12 cellular contexts compared by ENCODE assay signal in the genomic region with DNA sequence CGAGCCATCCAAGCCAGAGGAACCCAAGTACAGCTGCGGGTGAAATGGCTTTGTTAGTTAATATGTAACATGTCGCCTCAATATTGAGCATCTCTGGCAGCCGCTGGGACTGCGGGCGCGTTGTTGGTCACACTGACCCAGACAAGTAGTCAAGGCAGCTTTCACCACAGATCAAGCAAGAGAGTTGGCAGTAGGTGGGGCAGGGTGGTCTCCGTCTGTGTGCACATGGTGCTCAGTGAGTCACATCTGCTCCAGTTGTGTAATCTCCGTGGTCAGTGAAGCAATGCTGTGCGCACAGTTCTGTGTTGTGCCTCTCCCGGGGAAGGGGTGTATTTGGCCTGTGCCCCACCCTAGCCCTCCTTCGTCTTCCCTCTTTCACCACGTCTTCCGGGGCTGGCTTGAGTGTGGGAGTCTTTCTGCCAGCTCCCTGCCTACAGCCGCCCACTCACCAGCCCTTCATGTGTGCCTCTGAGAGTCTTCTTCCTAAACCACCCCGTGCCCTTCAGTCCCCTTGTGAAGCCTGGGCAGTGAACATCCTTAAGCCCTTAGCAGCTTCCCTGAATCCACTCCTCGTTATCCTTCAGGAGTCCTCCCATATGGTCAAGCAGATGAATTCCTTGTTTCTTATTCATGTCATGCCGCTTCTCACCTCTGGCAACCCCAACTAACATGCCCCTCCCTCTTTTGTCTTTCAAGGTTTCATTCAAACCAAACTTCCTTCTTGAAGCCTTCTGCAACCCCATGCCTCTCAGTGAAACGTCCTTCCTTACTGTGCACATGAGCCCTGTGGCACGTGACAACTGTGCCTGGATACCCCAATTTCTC.
A peak's percentile ranks its signal among the peaks of the same experiment; 100 is the strongest.
DNase-seq lines count a peak whose midpoint lies in the region; ATAC-seq, FAIRE-seq and TF ChIP-seq lines count a peak whose summit lies in the region.
"Had no signal": no experiment of that assay in that cellular context is flagged by ENCODE, and none has a peak within 500 bp of the region (broad histone marks: within the 10 kb centered on the region; RNA-seq: fewer than 3 reads in every experiment).

No MANE protein-coding gene starts in this region.

- no peak overlapping the region for H3K9ac ChIP-seq in GM12878 (ENCODE audit: control insufficient read depth, insufficient read depth, low read length)

- CTCF ChIA-PET in GM12878 (lab: Yijun Ruan, JAX): no interaction called here

- H3K9me3 Mint-ChIP-seq in activated T-cell treated with anti-CD3 and anti-CD28 coated beads, Interleukin-2, amount 50 U/mL, for 72 hours: no peaks in the 10 kb centered on the region
- H3K9me3 Mint-ChIP-seq in activated T-cell treated with anti-CD3 and anti-CD28 coated beads, Interleukin-2, amount 50 U/mL, for 24 hours: no peaks in the 10 kb centered on the region
- H3K9me3 Mint-ChIP-seq: WTC11 had no signal

- H2AFZ ChIP-seq in GM12878 (ENCODE audit: control insufficient read depth, low read depth, low read length): no peak overlapping the region

- BruUV-seq in GM12878 (replicated peaks; lab: Mats Ljungman, UMichigan): no TSS peak

- H3K36me3 ChIP-seq in GM12878 (ENCODE audit: control insufficient read depth in 2 of 2, insufficient read depth in 2 of 2, low read length in 1 of 2): no peaks in the 10 kb centered on the region
- no peaks in the 10 kb centered on the region for H3K36me3 ChIP-seq in lower lobe of right lung
- H3K36me3 ChIP-seq in vagina: no peaks in the 10 kb centered on the region

- no peaks in the 10 kb centered on the region for H3K36me3 Mint-ChIP-seq in activated T-cell treated with anti-CD3 and anti-CD28 coated beads, Interleukin-2, amount 50 U/mL, for 72 hours (ENCODE audit: insufficient read depth in 2 of 2)
- no peaks in the 10 kb centered on the region for H3K36me3 Mint-ChIP-seq in activated T-cell treated with anti-CD3 and anti-CD28 coated beads, Interleukin-2, amount 50 U/mL, for 24 hours (ENCODE audit: low read depth)
- H3K36me3 Mint-ChIP-seq: WTC11 had no signal

- POLR2A ChIA-PET in GM12878 (lab: Charles Lee): no interaction called here

- RAD21 ChIA-PET in GM12878 (lab: Charles Lee; ENCODE audit: unreplicated experiment): no interaction called here

- no peaks in the 10 kb centered on the region for H3K79me2 ChIP-seq in GM12878 (ENCODE audit: control insufficient read depth, insufficient read depth, low read length)

- intact Hi-C loops in GM12878 (cut with micrococcal nuclease; ENCODE audit: unreplicated experiment): loop anchor here (10.0 kb wide), 1 partner anchor 290 kb away; no protein-coding TSS in a partner anchor
- intact Hi-C loops in lower lobe of right lung (cut with DNase I): no loop called here
- intact Hi-C loops in vagina (cut with DNase I): loop anchor here (10.0 kb wide), 1 partner anchor 290 kb away; no protein-coding TSS in a partner anchor

- TF ChIP-seq CTCF in GM12878 (IDR thresholded peaks at IDR 0.05 in 2 of 3, conservative IDR thresholded peaks at IDR 0.05 in 1 of 3; ENCODE audit: control insufficient read depth in 2 of 3, extremely low read depth in 1 of 3, insufficient read depth in 1 of 3, low read depth in 3 of 3, low read length in 3 of 3) (no peak), lower lobe of right lung (IDR thresholded peaks at IDR 0.05) (no peak), vagina (IDR thresholded peaks at IDR 0.05) (no peak)

- SMC1A ChIA-PET in GM12878 (lab: Charles Lee; ENCODE audit: uncharacterized antibody, unreplicated experiment): no interaction called here

- WGBS in GM12878 (ENCODE audit: insufficient coverage, insufficient replicate concordance, low lambda C conversion rate, missing lambda C conversion rate): 55% methylated on average over 20 of the region's 20 CpGs

- H3K27me3 Mint-ChIP-seq in activated T-cell treated with anti-CD3 and anti-CD28 coated beads, Interleukin-2, amount 50 U/mL, for 72 hours (ENCODE audit: low read depth): peaks cover 10% of the 10 kb centered on the region
- H3K27me3 Mint-ChIP-seq in activated T-cell treated with anti-CD3 and anti-CD28 coated beads, Interleukin-2, amount 50 U/mL, for 24 hours: no peaks in the 10 kb centered on the region

- H4K20me1 ChIP-seq in GM12878 (ENCODE audit: control insufficient read depth, insufficient read depth): no peaks in the 10 kb centered on the region

- H3K27me3 ChIP-seq in GM12878 (replicated peaks in 1 of 2; ENCODE audit: control insufficient read depth in 2 of 2, insufficient read depth in 2 of 2, low read length in 1 of 2) (no peaks in the 10 kb centered on the region), lower lobe of right lung (ENCODE audit: low read depth) (no peaks in the 10 kb centered on the region), vagina (no peaks in the 10 kb centered on the region)

- no peak for TF ChIP-seq EP300 in GM12878 (IDR thresholded peaks at IDR 0.05; ENCODE audit: borderline replicate concordance in 1 of 2, control insufficient read depth in 1 of 2, low read depth in 2 of 2, low read length in 2 of 2)

- DNase-seq in activated T-cell treated with anti-CD3 and anti-CD28 coated beads, Interleukin-2, amount 50 U/mL, for 72 hours: peak in 1 of 2 donors; percentile 4
- DNase-seq in activated T-cell treated with anti-CD3 and anti-CD28 coated beads, Interleukin-2, amount 50 U/mL, for 24 hours: no peak
- DNase-seq in GM12878 (ENCODE audit: low read depth, low spot score) (no peak), lower lobe of right lung (peak; percentile 83), vagina (ENCODE audit: extremely low spot score in 2 of 2) (no peak), T1000 (lab: John Stamatoyannopoulos, UW) (no peak), HUDEP-2 (lab: John Stamatoyannopoulos, UW; ENCODE audit: unreplicated experiment in 76 of 76) (no peak)
- DNase-seq: NCI-H510A had no signal

- H3K4me1 ChIP-seq in GM12878 (ENCODE audit: control insufficient read depth, insufficient read depth, low read length) (peaks cover 43% of the 10 kb centered on the region), lower lobe of right lung (peaks cover 27% of the 10 kb centered on the region), vagina (peaks cover 32% of the 10 kb centered on the region)
- H3K4me1 ChIP-seq: A549 had no signal

- in situ Hi-C loops in GM12878 (cut with MboI): no loop called here

- H3K4me2 ChIP-seq in GM12878 (ENCODE audit: control insufficient read depth, insufficient read depth): 0 out of 2 replicates have a peak overlapping the region, but pooled peaks have one; percentile 13
- H3K4me2 ChIP-seq: A549 had no signal

- H3K4me1 Mint-ChIP-seq in activated T-cell treated with anti-CD3 and anti-CD28 coated beads, Interleukin-2, amount 50 U/mL, for 72 hours (ENCODE audit: low read depth): peaks cover 21% of the 10 kb centered on the region
- H3K4me1 Mint-ChIP-seq in activated T-cell treated with anti-CD3 and anti-CD28 coated beads, Interleukin-2, amount 50 U/mL, for 24 hours (ENCODE audit: low read depth): peaks cover 16% of the 10 kb centered on the region

- H3K4me3 Mint-ChIP-seq in activated T-cell treated with anti-CD3 and anti-CD28 coated beads, Interleukin-2, amount 50 U/mL, for 72 hours: no peak overlapping the region
- H3K4me3 Mint-ChIP-seq in activated T-cell treated with anti-CD3 and anti-CD28 coated beads, Interleukin-2, amount 50 U/mL, for 24 hours: no peak overlapping the region
- H3K4me3 Mint-ChIP-seq: WTC11 had no signal

- peak; percentile 39 to 59 for ATAC-seq in activated T-cell treated with anti-CD3 and anti-CD28 coated beads, Interleukin-2, amount 50 U/mL, for 72 hours (replicated peaks in 1 of 2)
- ATAC-seq in GM12878: no peak
- ATAC-seq in lower lobe of right lung: peak; percentile 82 to 86
- no peak for ATAC-seq in HG03442 (IDR thresholded peaks at IDR 0.05; ENCODE audit: unreplicated experiment)
- ATAC-seq: A549, WTC11 had no signal

- FAIRE-seq in GM12878 (lab: Jason Lieb, UNC): no peak
- FAIRE-seq: A549, GM12891 had no signal

- TF ChIP-seq POLR2A in GM12878 (IDR thresholded peaks at IDR 0.05; ENCODE audit: low read depth, low read length): no peak
- TF ChIP-seq POLR2A in vagina (IDR thresholded peaks at IDR 0.05): no peak

- no peak for TF ChIP-seq RAD21 in GM12878 (IDR thresholded peaks at IDR 0.05; ENCODE audit: insufficient read depth, low read depth, low read length)

- H3K27ac Mint-ChIP-seq in activated T-cell treated with anti-CD3 and anti-CD28 coated beads, Interleukin-2, amount 50 U/mL, for 72 hours: no peak overlapping the region
- no peak overlapping the region for H3K27ac Mint-ChIP-seq in activated T-cell treated with anti-CD3 and anti-CD28 coated beads, Interleukin-2, amount 50 U/mL, for 24 hours
- H3K27ac Mint-ChIP-seq: WTC11 had no signal

- no peak overlapping the region for H3K27ac ChIP-seq in GM12878 (ENCODE audit: control insufficient read depth, insufficient read depth)
- H3K27ac ChIP-seq in lower lobe of right lung: peak overlapping the region; percentile 18
- peak overlapping the region; percentile 47 for H3K27ac ChIP-seq in vagina
- H3K27ac ChIP-seq: A549 had no signal

- H3K9me3 ChIP-seq in GM12878 (replicated peaks; ENCODE audit: control insufficient read depth, insufficient read depth, low read length): no peaks in the 10 kb centered on the region
- no peaks in the 10 kb centered on the region for H3K9me3 ChIP-seq in lower lobe of right lung
- H3K9me3 ChIP-seq in vagina: no peaks in the 10 kb centered on the region
- H3K9me3 ChIP-seq: A549 had no signal

- no peak overlapping the region for H3K4me3 ChIP-seq in GM12878
- H3K4me3 ChIP-seq in lower lobe of right lung: no peak overlapping the region
- H3K4me3 ChIP-seq in vagina: no peak overlapping the region
- H3K4me3 ChIP-seq: A549 had no signal

TF ChIP-seq in GM12878, 131 proteins besides CTCF, POLR2A, EP300 and RAD21:
- no peak for TF ChIP-seq MTA2 (IDR thresholded peaks at IDR 0.05; ENCODE audit: low read depth)
- TF ChIP-seq ZNF384 (IDR thresholded peaks at IDR 0.05; ENCODE audit: borderline replicate concordance, low read depth, low read length): no peak
- no peak for TF ChIP-seq DPF2 (IDR thresholded peaks at IDR 0.05)
- no peak for TF ChIP-seq NR2F1 (conservative IDR thresholded peaks at IDR 0.05)
- TF ChIP-seq BHLHE40 (IDR thresholded peaks at IDR 0.05; ENCODE audit: borderline replicate concordance in 1 of 2, low read depth in 2 of 2, low read length in 1 of 2): 0 out of 4 replicates have a peak, but pooled peaks of 1 of the 2 experiments have one; percentile 24
- TF ChIP-seq MYC (IDR thresholded peaks at IDR 0.05; ENCODE audit: insufficient read depth, insufficient read length, insufficient replicate concordance, low read length, severe bottlenecking): no peak
- no peak for TF ChIP-seq KDM1A (IDR thresholded peaks at IDR 0.05; ENCODE audit: borderline replicate concordance)
- TF ChIP-seq SMC3 (IDR thresholded peaks at IDR 0.05; ENCODE audit: borderline replicate concordance, low read length): no peak

Comparison
In these comparisons a context has a peak if more than half of its experiments do, and no peak if none do; other contexts are left out.
1. ATAC-seq: peak in activated T-cell treated with anti-CD3 and anti-CD28 coated beads, Interleukin-2, amount 50 U/mL, for 72 hours (2 of 2) and lower lobe of right lung (2 of 2); none in GM12878 (single experiment) and HG03442 (single experiment).